ENCODE assay signal across 10 cellular contexts in genomic region chr7:70042533-70042932, GRCh38.
DNase-seq lines count a peak whose midpoint lies in the region; ATAC-seq and TF ChIP-seq lines count a peak whose summit lies in the region.
"Had no signal": no experiment of that assay in that cellular context is flagged by ENCODE, and none has a peak within 500 bp of the region (broad histone marks: within the 10 kb centered on the region; RNA-seq: fewer than 3 reads in every experiment).

No MANE protein-coding gene starts in this region.

- no peak overlapping the region for H3K4me2 ChIP-seq in osteoblast (ENCODE audit: insufficient read depth, low read length)

- peak; percentile 59 for DNase-seq in DMS 273 (lab: John Stamatoyannopoulos, UW; ENCODE audit: unreplicated experiment)
- peak; percentile 51 for DNase-seq in NCI-H2227 treated with DMSO at 0.1 percent for 48 hours (lab: John Stamatoyannopoulos, UW)
- peak; percentile 13 for DNase-seq in epithelial cell of proximal tubule (ENCODE audit: low read depth)
- no peak for DNase-seq in osteoblast (ENCODE audit: insufficient read length, low spot score, missing footprints)
- DNase-seq in GOT3 (lab: John Stamatoyannopoulos, UW) = no peak
- DNase-seq in activated naive CD4-positive, alpha-beta T cell treated with anti-CD3 and anti-CD28 coated beads, Interleukin-2, amount 10 ng/mL, durations not matched to agents 7 days and 5 days = no peak
- DNase-seq: activated CD4-positive, CD25-positive, alpha-beta regulatory T cell had no signal

- H3K4me3 ChIP-seq in epithelial cell of proximal tubule (ENCODE audit: low read depth, low read length) (no peak overlapping the region), osteoblast (ENCODE audit: insufficient read depth, low read length) (no peak overlapping the region)

- H3K27ac ChIP-seq in osteoblast (ENCODE audit: low read depth, low read length) = no peak overlapping the region

- no peak overlapping the region for H3K4me3 Mint-ChIP-seq in activated naive CD4-positive, alpha-beta T cell treated with anti-CD3 and anti-CD28 coated beads, Interleukin-2, amount 10 ng/mL, durations not matched to agents 7 days and 5 days
- H3K4me3 Mint-ChIP-seq: central memory CD8-positive, alpha-beta T cell had no signal

- H3K27me3 Mint-ChIP-seq in activated naive CD4-positive, alpha-beta T cell treated with anti-CD3 and anti-CD28 coated beads, Interleukin-2, amount 10 ng/mL, durations not matched to agents 7 days and 5 days = no peaks in the 10 kb centered on the region
- H3K27me3 Mint-ChIP-seq: central memory CD8-positive, alpha-beta T cell had no signal

- H3K36me3 Mint-ChIP-seq in activated naive CD4-positive, alpha-beta T cell treated with anti-CD3 and anti-CD28 coated beads, Interleukin-2, amount 10 ng/mL, durations not matched to agents 7 days and 5 days = no peaks in the 10 kb centered on the region

- H3K9me3 ChIP-seq in osteoblast (ENCODE audit: low read depth, low read length) = no peaks in the 10 kb centered on the region

- H3K27me3 ChIP-seq in osteoblast (ENCODE audit: insufficient read depth, low read length) = no peaks in the 10 kb centered on the region

- H2AFZ ChIP-seq in osteoblast (ENCODE audit: low read length) = no peak overlapping the region

- no peaks in the 10 kb centered on the region for H4K20me1 ChIP-seq in osteoblast (ENCODE audit: insufficient read depth, low read length)

- TF ChIP-seq CTCF in epithelial cell of proximal tubule (conservative IDR thresholded peaks at IDR 0.05; ENCODE audit: low read depth, low read length) (peak; percentile 40), osteoblast (IDR thresholded peaks at IDR 0.05; ENCODE audit: extremely low read depth, low read depth, low read length) (peak; percentile 37)

- H3K9me3 Mint-ChIP-seq in activated naive CD4-positive, alpha-beta T cell treated with anti-CD3 and anti-CD28 coated beads, Interleukin-2, amount 10 ng/mL, durations not matched to agents 7 days and 5 days = no peaks in the 10 kb centered on the region
- H3K9me3 Mint-ChIP-seq: central memory CD8-positive, alpha-beta T cell had no signal

- no peaks in the 10 kb centered on the region for H3K36me3 ChIP-seq in osteoblast (ENCODE audit: insufficient read depth, low read length)

- no peaks in the 10 kb centered on the region for H3K4me1 Mint-ChIP-seq in activated naive CD4-positive, alpha-beta T cell treated with anti-CD3 and anti-CD28 coated beads, Interleukin-2, amount 10 ng/mL, durations not matched to agents 7 days and 5 days
- H3K4me1 Mint-ChIP-seq: central memory CD8-positive, alpha-beta T cell had no signal

- ATAC-seq in GM21723 (IDR thresholded peaks at IDR 0.05; ENCODE audit: unreplicated experiment) = no peak
- ATAC-seq in GM19035 (IDR thresholded peaks at IDR 0.05; ENCODE audit: unreplicated experiment) = no peak

- no peaks in the 10 kb centered on the region for H3K79me2 ChIP-seq in osteoblast (ENCODE audit: insufficient read depth, low read length)

- CTCF ChIA-PET in activated naive CD4-positive, alpha-beta T cell treated with anti-CD3 and anti-CD28 coated beads, Interleukin-2, amount 10 ng/mL, durations not matched to agents 7 days and 5 days (lab: Charles Lee) = interaction anchor here (1.4 to 1.7 kb wide), 2 partner anchors 463 to 656 kb away, joined by 3 to 8 read pairs; no protein-coding TSS in a partner anchor

- H3K4me1 ChIP-seq in osteoblast (ENCODE audit: insufficient read depth, low read length) = no peaks in the 10 kb centered on the region

- H3K27ac Mint-ChIP-seq in activated naive CD4-positive, alpha-beta T cell treated with anti-CD3 and anti-CD28 coated beads, Interleukin-2, amount 10 ng/mL, durations not matched to agents 7 days and 5 days = no peak overlapping the region

Comparison
In these comparisons a context has a peak if more than half of its experiments do, and no peak if none do; other contexts are left out.
1. DNase-seq: peak in DMS 273 (single experiment), NCI-H2227 treated with DMSO at 0.1 percent for 48 hours (single experiment) and epithelial cell of proximal tubule (single experiment); none in osteoblast (single experiment), GOT3 (single experiment) and activated naive CD4-positive, alpha-beta T cell treated with anti-CD3 and anti-CD28 coated beads, Interleukin-2, amount 10 ng/mL, durations not matched to agents 7 days and 5 days (single experiment).